In the genomic region with DNA sequence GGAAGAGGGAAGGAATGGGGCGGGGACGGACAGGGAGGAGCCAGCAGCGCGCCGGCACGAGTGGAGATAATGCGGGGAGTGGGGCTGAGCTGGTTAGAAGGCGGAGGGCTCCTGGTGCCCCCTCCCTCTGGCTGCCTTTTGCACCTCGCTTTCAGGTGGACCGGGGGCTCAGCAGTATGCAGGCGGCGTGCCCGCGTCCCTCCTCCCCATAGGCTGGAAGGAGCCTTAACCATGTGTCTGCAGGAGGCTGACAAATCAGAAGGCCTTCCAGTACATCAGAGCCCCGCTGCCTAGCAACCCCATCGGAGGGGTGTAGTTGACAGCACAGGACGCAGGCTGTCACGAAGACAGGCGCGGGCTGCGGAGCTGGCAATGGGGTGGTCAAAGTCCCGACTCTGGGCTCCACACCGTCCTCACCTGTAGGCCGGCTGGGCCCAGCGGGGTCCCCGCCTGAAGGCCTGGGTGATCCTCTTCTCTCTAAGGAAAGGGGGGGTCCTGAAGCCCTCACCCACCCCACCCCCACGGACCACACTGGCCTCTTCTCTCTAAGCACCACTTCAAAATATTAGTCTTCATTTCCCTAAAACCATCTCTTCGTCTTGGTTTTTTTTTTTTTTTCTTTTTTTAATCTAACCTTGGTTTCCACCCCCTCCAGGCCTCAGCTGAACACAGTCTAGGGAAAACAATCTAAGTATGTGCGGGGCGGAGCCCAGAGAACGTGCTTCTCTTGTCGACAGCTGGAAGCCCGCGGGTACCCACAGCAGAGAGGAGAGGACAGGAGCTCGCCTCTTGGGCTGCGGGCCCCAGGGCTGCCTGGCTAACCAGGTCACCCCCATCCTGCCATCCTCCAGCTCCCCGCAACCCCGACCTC, we compare ENCODE assay signal across 8 cellular contexts. TPM values are rescaled to one million over a fixed set of nuclear protein-coding genes. Genes with fewer than 3 reads are reported as not detected.
A peak's percentile ranks its signal among the peaks of the same experiment; 100 is the strongest.
DNase-seq lines count a peak whose midpoint lies in the region; ATAC-seq and TF ChIP-seq lines count a peak whose summit lies in the region.

No MANE protein-coding gene starts in this region.

- H3K9me3 ChIP-seq in adrenal gland (replicated peaks in 1 of 3) (no peaks in the 10 kb centered on the region), heart left ventricle (no peaks in the 10 kb centered on the region)

- ATAC-seq in GM21786 (IDR thresholded peaks at IDR 0.05; ENCODE audit: unreplicated experiment) (peak; percentile 62), heart left ventricle (peak; percentile 82 to 90 (median 86))

- H3K4me3 ChIP-seq in adrenal gland (peak overlapping the region in 2 of 4 donors; percentile 55 to 76), heart left ventricle (peak overlapping the region; percentile 4 to 92 (median 78))

- 19 to 30% (median 23%) methylated on average over 22 to 38 of the region's 38 CpGs for WGBS in adrenal gland, 4 donors
- 1 to 8% (median 2%) methylated on average over 29 to 38 of the region's 38 CpGs for WGBS in heart left ventricle, 4 donors

- TF ChIP-seq POLR2A in adrenal gland (IDR thresholded peaks at IDR 0.05) (no peak), heart left ventricle (IDR thresholded peaks at IDR 0.05) (peak in 1 of 2 donors; percentile 39)

- H3K36me3 ChIP-seq in adrenal gland (replicated peaks in 1 of 2): peaks cover 0 to 4% of the 10 kb centered on the region in 2 donors
- H3K36me3 ChIP-seq in heart left ventricle: peaks cover 0 to 19% (median 6%) of the 10 kb centered on the region in 9 donors

- peaks cover 24 to 30% of the 10 kb centered on the region in 2 donors for H3K4me1 ChIP-seq in adrenal gland (replicated peaks in 1 of 2)
- peaks cover 0 to 67% (median 52%) of the 10 kb centered on the region in 12 donors for H3K4me1 ChIP-seq in heart left ventricle

- H3K27ac ChIP-seq in adrenal gland (peak overlapping the region; percentile 8 to 94 (median 83)), heart left ventricle (peak overlapping the region; percentile 93 to 98 (median 96))

- H3K27me3 ChIP-seq in adrenal gland: no peaks in the 10 kb centered on the region
- no peaks in the 10 kb centered on the region for H3K27me3 ChIP-seq in heart left ventricle

- DNase-seq in ELR (ENCODE audit: low read depth) (peak; percentile 53), Kasumi-1 (lab: John Stamatoyannopoulos, UW) (peak; percentile 41 to 65), SKM-1 (lab: John Stamatoyannopoulos, UW; ENCODE audit: unreplicated experiment) (peak; percentile 21), adrenal gland (peak; percentile 74 to 94 (median 77)), heart left ventricle (peak; percentile 88 to 95 (median 92)), pons (ENCODE audit: low spot score) (peak; percentile 76), HuH-7 (ENCODE audit: low spot score) (no peak)

- intact Hi-C loops in adrenal gland (cut with DNase I) (no loop called here), heart left ventricle (cut with DNase I) (loop anchor here in 5 of 10 donors (1.0 to 5.0 kb wide), 5 partner anchors 16 to 91 kb away; a partner anchor contains a TSS)

- no peak for TF ChIP-seq CTCF in adrenal gland (IDR thresholded peaks at IDR 0.05)
- no peak for TF ChIP-seq CTCF in heart left ventricle (IDR thresholded peaks at IDR 0.05)

RNA-seq across cellular contexts. Expression of a gene that starts 44.5 kb away (rescaled TPM):
- total RNA-seq in adrenal gland: 10 to 100 TPM in 7 of 8 donors, 1 to 10 TPM in 1; 9.1 to 40.6 (median 18.0) TPM
- polyA plus RNA-seq in adrenal gland: 10 to 100 TPM in 2 of 3 donors, 1 to 10 TPM in 1; 5.0 to 19.7 (median 10.2) TPM
- total RNA-seq in heart left ventricle: 10 to 100 TPM in 6 of 9 donors, 1 to 10 TPM in 3; 7.9 to 24.7 (median 11.9) TPM
- 1 to 10 TPM; 7.3 to 9.9 TPM for polyA plus RNA-seq in heart left ventricle
